1 cellular context compared by ENCODE assay signal in the genomic region with DNA sequence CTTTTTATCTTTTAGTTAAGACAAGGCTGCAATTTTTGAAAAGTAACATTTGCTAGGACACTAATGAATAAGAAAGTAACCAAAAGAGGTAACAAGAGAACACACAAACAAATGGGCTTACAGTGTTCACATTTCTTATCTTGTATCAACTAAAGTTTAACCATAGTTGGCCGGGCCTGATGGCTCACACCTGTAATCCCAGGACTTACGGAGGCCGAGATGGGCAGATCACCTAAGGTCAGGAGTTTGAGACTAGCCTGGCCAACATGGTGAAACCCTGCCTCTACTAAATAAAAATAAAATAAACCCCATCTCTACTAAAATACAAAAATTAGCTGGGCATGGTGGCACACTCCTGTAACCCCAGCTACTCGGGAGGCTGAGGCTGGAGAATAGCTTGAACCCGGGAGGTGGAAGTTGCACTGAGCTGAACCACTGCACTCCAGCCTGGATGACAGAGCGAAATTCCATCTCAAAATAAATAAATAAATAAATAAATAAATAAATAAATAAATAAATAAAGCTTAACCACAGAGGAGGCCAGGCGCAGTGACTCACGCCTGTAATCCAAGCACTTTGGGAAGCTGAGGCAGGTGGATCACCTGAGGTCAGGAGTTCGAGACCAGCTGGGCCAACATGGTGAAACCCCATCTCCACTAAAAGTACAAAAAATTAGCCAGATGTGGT.
A peak's percentile ranks its signal among the peaks of the same experiment; 100 is the strongest.
TF ChIP-seq lines count a peak whose summit lies in the region.

No MANE protein-coding gene starts in this region.

TF ChIP-seq in liver, 16 proteins besides CTCF, POLR2A, EP300 and RAD21:
- TF ChIP-seq HNF4A (conservative IDR thresholded peaks at IDR 0.05) (peak in 1 of 2 donors; percentile 37), SP1 (IDR thresholded peaks at IDR 0.05) (peak; percentile 18), YY1 (IDR thresholded peaks at IDR 0.05) (peak; percentile 48), RXRA (IDR thresholded peaks at IDR 0.05) (peak; percentile 73 to 78)
- TF ChIP-seq, protein P1, sequence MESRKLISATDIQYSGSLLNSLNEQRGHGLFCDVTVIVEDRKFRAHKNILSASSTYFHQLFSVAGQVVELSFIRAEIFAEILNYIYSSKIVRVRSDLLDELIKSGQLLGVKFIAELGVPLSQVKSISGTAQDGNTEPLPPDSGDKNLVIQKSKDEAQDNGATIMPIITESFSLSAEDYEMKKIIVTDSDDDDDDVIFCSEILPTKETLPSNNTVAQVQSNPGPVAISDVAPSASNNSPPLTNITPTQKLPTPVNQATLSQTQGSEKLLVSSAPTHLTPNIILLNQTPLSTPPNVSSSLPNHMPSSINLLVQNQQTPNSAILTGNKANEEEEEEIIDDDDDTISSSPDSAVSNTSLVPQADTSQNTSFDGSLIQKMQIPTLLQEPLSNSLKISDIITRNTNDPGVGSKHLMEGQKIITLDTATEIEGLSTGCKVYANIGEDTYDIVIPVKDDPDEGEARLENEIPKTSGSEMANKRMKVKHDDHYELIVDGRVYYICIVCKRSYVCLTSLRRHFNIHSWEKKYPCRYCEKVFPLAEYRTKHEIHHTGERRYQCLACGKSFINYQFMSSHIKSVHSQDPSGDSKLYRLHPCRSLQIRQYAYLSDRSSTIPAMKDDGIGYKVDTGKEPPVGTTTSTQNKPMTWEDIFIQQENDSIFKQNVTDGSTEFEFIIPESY (IDR thresholded peaks at IDR 0.05): peak; percentile 20
